19 cellular contexts compared by ENCODE assay signal in the genomic region with DNA sequence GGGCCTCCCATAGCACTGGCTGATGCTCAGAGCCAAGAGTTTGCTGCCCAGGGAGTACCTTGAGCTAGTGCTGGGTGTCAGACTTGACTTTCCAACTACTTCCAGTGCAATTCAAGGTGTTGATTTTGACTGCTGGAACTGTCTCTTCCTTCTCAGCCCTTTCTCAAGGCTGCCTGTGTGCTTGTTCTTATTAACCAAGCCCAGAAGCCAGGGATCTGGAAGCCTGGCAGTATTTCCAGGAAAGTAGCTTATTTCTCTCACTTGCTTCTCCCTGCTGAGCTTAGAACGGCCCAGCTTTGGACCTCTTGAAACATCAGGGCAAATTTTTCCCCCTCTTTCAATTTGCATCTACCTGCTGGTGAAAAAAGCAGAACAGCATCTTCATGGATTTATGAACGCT. TPM values are rescaled to one million over a fixed set of nuclear protein-coding genes. Genes with fewer than 3 reads are reported as not detected.
DNase-seq lines count a peak whose midpoint lies in the region; ATAC-seq and TF ChIP-seq lines count a peak whose summit lies in the region.
"Had no signal": no experiment of that assay in that cellular context is flagged by ENCODE, and none has a peak within 500 bp of the region (broad histone marks: within the 10 kb centered on the region; RNA-seq: fewer than 3 reads in every experiment).

No MANE protein-coding gene starts in this region.

- no peak for DNase-seq in WTC11 (ENCODE audit: low spot score)
- no peak for DNase-seq in left ventricle myocardium inferior
- DNase-seq in mesothelial cell of epicardium (ENCODE audit: low spot score in 2 of 2, unreplicated experiment in 2 of 2), result no peak
- DNase-seq in thoracic aorta (ENCODE audit: low spot score), result no peak
- no peak for DNase-seq in ureter (ENCODE audit: low spot score)
- DNase-seq: Calu3; CD8-positive, alpha-beta T cell; DMS53; IMR-90; NCI-H1417; NCI-H187; NCI-H2107; NCI-H510A; NCI-H82; SIG-M5 had no signal

- ATAC-seq in WTC11, result no peak
- ATAC-seq in thoracic aorta (ENCODE audit: insufficient number of reproducible peaks, low FRiP score, low read depth), result no peak
- no peak for ATAC-seq in HG02678 (IDR thresholded peaks at IDR 0.05; ENCODE audit: unreplicated experiment)
- ATAC-seq in GM21390 (IDR thresholded peaks at IDR 0.05; ENCODE audit: unreplicated experiment), result no peak
- ATAC-seq: CD8-positive, alpha-beta T cell had no signal

- POLR2A ChIA-PET in WTC11 (lab: Charles Lee), result no interaction called here

- no peak overlapping the region for H3K4me3 ChIP-seq in left ventricle myocardium inferior
- peak overlapping the region; percentile 3 for H3K4me3 ChIP-seq in thoracic aorta
- H3K4me3 ChIP-seq: BLaER1 treated with 17β-estradiol and CSF1 and Interleukin-3, amounts not matched to agents 10 nM and 100 nM; HAP-1 had no signal

- H3K27ac ChIP-seq in left ventricle myocardium inferior (replicated peaks), result peak overlapping the region; percentile 52
- H3K27ac ChIP-seq in thoracic aorta, result peak overlapping the region in 1 of 2 donors; percentile 3
- H3K27ac ChIP-seq: BLaER1 treated with 17β-estradiol and CSF1 and Interleukin-3, amounts not matched to agents 10 nM and 100 nM had no signal

- peaks cover 46% of the 10 kb centered on the region for H3K4me1 Mint-ChIP-seq in WTC11
- H3K4me1 Mint-ChIP-seq in mesothelial cell of epicardium, result peaks cover 49% of the 10 kb centered on the region

- no peak overlapping the region for H3K4me3 Mint-ChIP-seq in WTC11
- H3K4me3 Mint-ChIP-seq in mesothelial cell of epicardium, result no peak overlapping the region
- H3K4me3 Mint-ChIP-seq: CD8-positive, alpha-beta T cell had no signal

- H3K27ac Mint-ChIP-seq in WTC11 (peak overlapping the region; percentile 9; the same call in 1 of the 2 replicates), mesothelial cell of epicardium (peak overlapping the region; percentile 79)
- H3K27ac Mint-ChIP-seq: CD8-positive, alpha-beta T cell had no signal

- CTCF ChIA-PET in WTC11 (lab: Charles Lee), result interaction anchor here (0.6 to 0.8 kb wide), 2 partner anchors 63 to 349 kb away, joined by 3 to 4 read pairs; no protein-coding TSS in a partner anchor

- H3K9me3 Mint-ChIP-seq in WTC11, result peaks cover 14% of the 10 kb centered on the region
- peaks cover 6% of the 10 kb centered on the region for H3K9me3 Mint-ChIP-seq in mesothelial cell of epicardium
- H3K9me3 Mint-ChIP-seq: CD8-positive, alpha-beta T cell had no signal

- H3K4me1 ChIP-seq in left ventricle myocardium inferior (peaks cover 7% of the 10 kb centered on the region), thoracic aorta (ENCODE audit: control insufficient read depth in 1 of 2, low read depth in 2 of 2) (peaks cover 9 to 22% of the 10 kb centered on the region in 2 donors)
- H3K4me1 ChIP-seq: HAP-1 had no signal

- H3K27me3 ChIP-seq in left ventricle myocardium inferior (ENCODE audit: low read depth), result peaks cover 7% of the 10 kb centered on the region
- H3K27me3 ChIP-seq in thoracic aorta (replicated peaks; ENCODE audit: insufficient read depth), result no peaks in the 10 kb centered on the region
- H3K27me3 ChIP-seq: BLaER1 treated with 17β-estradiol and CSF1 and Interleukin-3, amounts not matched to agents 10 nM and 100 nM had no signal

- no peaks in the 10 kb centered on the region for H3K27me3 Mint-ChIP-seq in WTC11 (ENCODE audit: low read depth)
- H3K27me3 Mint-ChIP-seq in mesothelial cell of epicardium (ENCODE audit: low read depth), result no peaks in the 10 kb centered on the region

- no peak for TF ChIP-seq CTCF in WTC11 (IDR thresholded peaks at IDR 0.05)
- TF ChIP-seq CTCF in left ventricle myocardium inferior (IDR thresholded peaks at IDR 0.05; ENCODE audit: borderline replicate concordance), result no peak
- TF ChIP-seq CTCF in mesothelial cell of epicardium (IDR thresholded peaks at IDR 0.05; ENCODE audit: unreplicated experiment), result no peak
- no peak for TF ChIP-seq CTCF in thoracic aorta (IDR thresholded peaks at IDR 0.05)

- H3K36me3 ChIP-seq in left ventricle myocardium inferior (no peaks in the 10 kb centered on the region), thoracic aorta (no peaks in the 10 kb centered on the region)
- H3K36me3 ChIP-seq: BLaER1 treated with 17β-estradiol and CSF1 and Interleukin-3, amounts not matched to agents 10 nM and 100 nM; HAP-1 had no signal

- H3K36me3 Mint-ChIP-seq in WTC11 (peaks cover 26% of the 10 kb centered on the region), mesothelial cell of epicardium (peaks cover under 1% of the 10 kb centered on the region)
- H3K36me3 Mint-ChIP-seq: CD8-positive, alpha-beta T cell had no signal

- H3K9me3 ChIP-seq in left ventricle myocardium inferior (replicated peaks) (no peaks in the 10 kb centered on the region), thoracic aorta (no peaks in the 10 kb centered on the region)
- H3K9me3 ChIP-seq: HAP-1 had no signal

- intact Hi-C loops in left ventricle myocardium inferior (cut with micrococcal nuclease), result no loop called here

TF ChIP-seq in WTC11, 78 proteins besides CTCF, POLR2A, EP300 and RAD21:
- TF ChIP-seq, protein P1, sequence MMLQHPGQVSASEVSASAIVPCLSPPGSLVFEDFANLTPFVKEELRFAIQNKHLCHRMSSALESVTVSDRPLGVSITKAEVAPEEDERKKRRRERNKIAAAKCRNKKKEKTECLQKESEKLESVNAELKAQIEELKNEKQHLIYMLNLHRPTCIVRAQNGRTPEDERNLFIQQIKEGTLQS (CRISPR knock-in tag; conservative IDR thresholded peaks at IDR 0.05), result no peak
- no peak for TF ChIP-seq NFYB (CRISPR knock-in tag; conservative IDR thresholded peaks at IDR 0.05; ENCODE audit: low read depth)

RNA-seq across cellular contexts. Expression of a gene that starts 27.6 kb away (rescaled TPM):
- 57.3 to 69.5 TPM (median 67.1 TPM) in 3 replicates for total RNA-seq in WTC11 (2021)
- 31.9 TPM for total RNA-seq in left ventricle myocardium inferior
- 34.1 to 36.4 TPM (median 35.7 TPM) in 3 replicates for total RNA-seq in mesothelial cell of epicardium
- total RNA-seq in thoracic aorta, result 10 to 100 TPM; 11.8 to 33.5 TPM
- total RNA-seq in ureter, result 12.6 TPM
- total RNA-seq: CD8-positive, alpha-beta T cell had no signal
